ENCODE assay signal across 8 cellular contexts in genomic region chr20:49219924-49220831, GRCh38. TPM values are rescaled to one million over a fixed set of nuclear protein-coding genes. Genes with fewer than 3 reads are reported as not detected.
A peak's percentile ranks its signal among the peaks of the same experiment; 100 is the strongest.
DNase-seq lines count a peak whose midpoint lies in the region; ATAC-seq lines count a peak whose summit lies in the region.

No MANE protein-coding gene starts in this region.

- peaks cover 3% of the 10 kb centered on the region for H3K4me1 ChIP-seq in iPS-15b (ENCODE audit: control insufficient read depth, insufficient read depth, low read length)

- no peaks in the 10 kb centered on the region for H3K27me3 ChIP-seq in iPS-15b (ENCODE audit: control insufficient read depth, insufficient read depth, low read length)

- no peaks in the 10 kb centered on the region for H3K9me3 Mint-ChIP-seq in activated naive CD4-positive, alpha-beta T cell treated with anti-CD3 and anti-CD28 coated beads, Interleukin-2, amount 50 U/mL, for 72 hours
- no peaks in the 10 kb centered on the region for H3K9me3 Mint-ChIP-seq in stimulated activated naive CD8-positive, alpha-beta T cell treated with anti-CD3 and anti-CD28 coated beads, Interleukin-15, amount 100 ng/mL, for 72 hours

- peak; percentile 2 for ATAC-seq in HG03280 (IDR thresholded peaks at IDR 0.05; ENCODE audit: unreplicated experiment)
- no peak for ATAC-seq in activated naive CD4-positive, alpha-beta T cell treated with anti-CD3 and anti-CD28 coated beads, Interleukin-2, amount 50 U/mL, for 72 hours
- no peak for ATAC-seq in stimulated activated naive CD8-positive, alpha-beta T cell treated with anti-CD3 and anti-CD28 coated beads, Interleukin-15, amount 100 ng/mL, for 72 hours
- ATAC-seq in HG02973 (IDR thresholded peaks at IDR 0.05; ENCODE audit: unreplicated experiment) = no peak
- ATAC-seq in GM18870 (IDR thresholded peaks at IDR 0.05; ENCODE audit: unreplicated experiment) = no peak
- ATAC-seq in GM19328 (IDR thresholded peaks at IDR 0.05; ENCODE audit: unreplicated experiment) = no peak

- H3K4me3 ChIP-seq in iPS-15b (ENCODE audit: low read depth, low read length) = peak overlapping the region; percentile 97

- no peaks in the 10 kb centered on the region for H3K27me3 Mint-ChIP-seq in stimulated activated naive CD8-positive, alpha-beta T cell treated with anti-CD3 and anti-CD28 coated beads, Interleukin-15, amount 100 ng/mL, for 72 hours

- H3K36me3 ChIP-seq in iPS-15b (ENCODE audit: control insufficient read depth, insufficient read depth, low read length) = peaks cover 27% of the 10 kb centered on the region

- H3K9ac ChIP-seq in iPS-15b (ENCODE audit: low read depth, low read length) = peak overlapping the region; percentile 87

- peak overlapping the region; percentile 97 to 98 for H3K27ac Mint-ChIP-seq in activated naive CD4-positive, alpha-beta T cell treated with anti-CD3 and anti-CD28 coated beads, Interleukin-2, amount 50 U/mL, for 72 hours
- peak overlapping the region; percentile 95 to 99 for H3K27ac Mint-ChIP-seq in stimulated activated naive CD8-positive, alpha-beta T cell treated with anti-CD3 and anti-CD28 coated beads, Interleukin-15, amount 100 ng/mL, for 72 hours

- peaks cover 28% of the 10 kb centered on the region for H3K4me1 Mint-ChIP-seq in stimulated activated naive CD8-positive, alpha-beta T cell treated with anti-CD3 and anti-CD28 coated beads, Interleukin-15, amount 100 ng/mL, for 72 hours

- H3K4me3 Mint-ChIP-seq in stimulated activated naive CD8-positive, alpha-beta T cell treated with anti-CD3 and anti-CD28 coated beads, Interleukin-15, amount 100 ng/mL, for 72 hours = peak overlapping the region; percentile 77 to 98

- H3K36me3 Mint-ChIP-seq in activated naive CD4-positive, alpha-beta T cell treated with anti-CD3 and anti-CD28 coated beads, Interleukin-2, amount 50 U/mL, for 72 hours = peaks cover 7 to 26% of the 10 kb centered on the region in 2 donors

- H3K9me3 ChIP-seq in iPS-15b (ENCODE audit: control insufficient read depth, insufficient read depth, low read length) = no peaks in the 10 kb centered on the region

- DNase-seq in activated naive CD4-positive, alpha-beta T cell treated with anti-CD3 and anti-CD28 coated beads, Interleukin-2, amount 50 U/mL, for 72 hours (ENCODE audit: low spot score in 2 of 2) = no peak
- no peak for DNase-seq in stimulated activated naive CD8-positive, alpha-beta T cell treated with anti-CD3 and anti-CD28 coated beads, Interleukin-15, amount 100 ng/mL, for 72 hours
- DNase-seq in HuH-7.5 (ENCODE audit: low spot score) = no peak

RNA-seq across cellular contexts. Expression of gene DDX27, which starts 1.0 kb away (rescaled TPM):
- total RNA-seq in activated naive CD4-positive, alpha-beta T cell treated with anti-CD3 and anti-CD28 coated beads, Interleukin-2, amount 50 U/mL, for 72 hours = 10 to 100 TPM; 42.1 to 51.9 TPM

RNA-seq across cellular contexts. Expression of gene STAU1, which starts 32.0 kb away (rescaled TPM):
- 10 to 100 TPM; 61.1 to 98.9 TPM for total RNA-seq in activated naive CD4-positive, alpha-beta T cell treated with anti-CD3 and anti-CD28 coated beads, Interleukin-2, amount 50 U/mL, for 72 hours

RNA-seq across cellular contexts. Expression of gene ZNFX1, which starts 57.7 kb away (rescaled TPM):
- 10 to 100 TPM; 31.2 to 36.6 TPM for total RNA-seq in activated naive CD4-positive, alpha-beta T cell treated with anti-CD3 and anti-CD28 coated beads, Interleukin-2, amount 50 U/mL, for 72 hours
